ENCODE assay signal across 25 cellular contexts in the genomic region with DNA sequence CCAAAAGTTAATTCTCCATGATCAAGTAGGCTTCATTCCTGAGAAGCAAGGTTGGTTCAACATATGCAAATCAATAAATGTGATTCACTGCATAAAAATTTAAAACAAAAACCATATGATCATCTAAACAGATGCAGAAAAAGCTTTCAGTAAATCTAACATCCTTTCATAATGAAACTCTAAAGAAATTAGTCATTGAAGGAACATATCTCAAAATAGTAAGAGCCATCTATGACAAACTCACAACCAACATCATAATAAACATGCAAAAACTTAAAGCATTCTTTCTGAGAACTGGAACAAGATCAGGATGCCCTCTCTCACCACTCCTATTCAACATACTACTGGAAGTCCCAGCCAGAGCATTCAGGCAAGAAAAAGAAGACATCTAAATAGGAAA.
DNase-seq lines count a peak whose midpoint lies in the region; ATAC-seq, FAIRE-seq and TF ChIP-seq lines count a peak whose summit lies in the region.
"Had no signal": no experiment of that assay in that cellular context is flagged by ENCODE, and none has a peak within 500 bp of the region (broad histone marks: within the 10 kb centered on the region; RNA-seq: fewer than 3 reads in every experiment).

No MANE protein-coding gene starts in this region.

- H3K36me3 ChIP-seq in astrocyte (ENCODE audit: insufficient read depth, low read length), result no peaks in the 10 kb centered on the region
- H3K36me3 ChIP-seq: Peyer's patch had no signal

- peaks cover 11% of the 10 kb centered on the region for H3K9me3 Mint-ChIP-seq in activated CD4-positive, alpha-beta T cell treated with anti-CD3 and anti-CD28 coated beads for 36 hours (ENCODE audit: low read depth)
- peaks cover 14% of the 10 kb centered on the region for H3K9me3 Mint-ChIP-seq in astrocyte (ENCODE audit: unreplicated experiment)

- CTCF ChIA-PET in activated CD4-positive, alpha-beta T cell treated with anti-CD3 and anti-CD28 coated beads for 36 hours (lab: Charles Lee), result no interaction called here

- no peak for DNase-seq in activated CD4-positive, alpha-beta T cell treated with anti-CD3 and anti-CD28 coated beads for 36 hours
- no peak for DNase-seq in activated CD4-positive, alpha-beta T cell treated with anti-CD3 and anti-CD28 coated beads, Interleukin-2, amount 50 U/mL, for 4 hours
- DNase-seq in HS-5 (ENCODE audit: low read depth) (peak; percentile 50), astrocyte (ENCODE audit: low read depth) (peak; percentile 3), fibroblast of mammary gland (ENCODE audit: low read depth) (peak; percentile 10), NCI-H2227 (lab: John Stamatoyannopoulos, UW; ENCODE audit: unreplicated experiment) (no peak)
- DNase-seq: Caco-2; CD4-positive, alpha-beta memory T cell; DMS 273 treated with DMSO at 0.1 percent for 48 hours; DND-41; IMR-90; MV-4-11; NCI-H1105 treated with DMSO at 0.1 percent for 48 hours; NCI-H2029 treated with DMSO at 0.1 percent for 48 hours; NCI-H524 treated with DMSO at 0.1 percent for 48 hours; NCI-H82; Peyer's patch; Right ventricle myocardium superior had no signal

- H3K27ac ChIP-seq in astrocyte (ENCODE audit: low read depth, low read length), result no peak overlapping the region
- H3K27ac ChIP-seq: 22Rv1; BLaER1 treated with 17β-estradiol and CSF1 and Interleukin-3, amounts not matched to agents 10 nM and 100 nM; KMS-11; Peyer's patch had no signal

- POLR2A ChIA-PET in activated CD4-positive, alpha-beta T cell treated with anti-CD3 and anti-CD28 coated beads for 36 hours (lab: Charles Lee), result no interaction called here

- no peak overlapping the region for H3K4me3 Mint-ChIP-seq in activated CD4-positive, alpha-beta T cell treated with anti-CD3 and anti-CD28 coated beads for 36 hours
- H3K4me3 Mint-ChIP-seq in astrocyte (ENCODE audit: unreplicated experiment), result no peak overlapping the region
- H3K4me3 Mint-ChIP-seq: CD4-positive, alpha-beta memory T cell had no signal

- no peaks in the 10 kb centered on the region for H3K36me3 Mint-ChIP-seq in activated CD4-positive, alpha-beta T cell treated with anti-CD3 and anti-CD28 coated beads for 36 hours (ENCODE audit: low read depth)
- peaks cover 2% of the 10 kb centered on the region for H3K36me3 Mint-ChIP-seq in astrocyte (ENCODE audit: low read depth, unreplicated experiment)
- H3K36me3 Mint-ChIP-seq: CD4-positive, alpha-beta memory T cell had no signal

- H3K4me1 ChIP-seq in astrocyte (ENCODE audit: insufficient read depth, low read length), result peaks cover 5% of the 10 kb centered on the region
- H3K4me1 ChIP-seq: Caco-2, Peyer's patch had no signal

- H3K9ac ChIP-seq in astrocyte (ENCODE audit: low read length), result no peak overlapping the region
- H3K9ac ChIP-seq: BLaER1 treated with 17β-estradiol and CSF1 and Interleukin-3, amounts not matched to agents 10 nM and 100 nM; KMS-11 had no signal

- H3K4me1 Mint-ChIP-seq in activated CD4-positive, alpha-beta T cell treated with anti-CD3 and anti-CD28 coated beads for 36 hours, result peaks cover 16% of the 10 kb centered on the region
- H3K4me1 Mint-ChIP-seq in astrocyte (ENCODE audit: low read depth, unreplicated experiment), result peaks cover 12% of the 10 kb centered on the region

- H3K4me3 ChIP-seq in astrocyte (ENCODE audit: insufficient read depth, low read depth, low read length) (no peak overlapping the region), fibroblast of mammary gland (ENCODE audit: control insufficient read depth, low read depth, low read length) (no peak overlapping the region)
- H3K4me3 ChIP-seq: BLaER1 treated with 17β-estradiol and CSF1 and Interleukin-3, amounts not matched to agents 10 nM and 100 nM; GM12878; Peyer's patch had no signal

- no peaks in the 10 kb centered on the region for H3K27me3 ChIP-seq in astrocyte (ENCODE audit: insufficient read depth, low read length)
- H3K27me3 ChIP-seq: BLaER1 treated with 17β-estradiol and CSF1 and Interleukin-3, amounts not matched to agents 10 nM and 100 nM; Peyer's patch had no signal

- no peak for FAIRE-seq in astrocyte (lab: Jason Lieb, UNC)
- FAIRE-seq: GM12878, H54 had no signal

- TF ChIP-seq CTCF in astrocyte (IDR thresholded peaks at IDR 0.05; ENCODE audit: insufficient read depth, low read depth, low read length), result no peak
- TF ChIP-seq CTCF in fibroblast of mammary gland (conservative IDR thresholded peaks at IDR 0.05; ENCODE audit: control insufficient read depth, insufficient read depth, low read depth, low read length), result no peak

- H3K79me2 ChIP-seq in astrocyte (ENCODE audit: insufficient read depth, low read length), result no peaks in the 10 kb centered on the region

- intact Hi-C loops in activated CD4-positive, alpha-beta T cell treated with anti-CD3 and anti-CD28 coated beads for 36 hours (cut with DNase I, micrococcal nuclease), result loop anchor here in 1 of 2 experiments (10.0 kb wide), 1 partner anchor 321 kb away; no protein-coding TSS in a partner anchor

- no peak overlapping the region for H3K4me2 ChIP-seq in astrocyte (ENCODE audit: low read length)
- H3K4me2 ChIP-seq: BLaER1 treated with 17β-estradiol and CSF1 and Interleukin-3, amounts not matched to agents 10 nM and 100 nM; KMS-11 had no signal

- peak; percentile 33 for ATAC-seq in activated CD4-positive, alpha-beta T cell treated with anti-CD3 and anti-CD28 coated beads for 36 hours
- ATAC-seq in HG03439 (IDR thresholded peaks at IDR 0.05; ENCODE audit: unreplicated experiment), result no peak
- no peak for ATAC-seq in HG03025 (IDR thresholded peaks at IDR 0.05; ENCODE audit: low FRiP score, unreplicated experiment)
- ATAC-seq: GM12878 had no signal

- H3K27me3 Mint-ChIP-seq in activated CD4-positive, alpha-beta T cell treated with anti-CD3 and anti-CD28 coated beads for 36 hours, result peaks cover 7% of the 10 kb centered on the region
- peaks cover 5% of the 10 kb centered on the region for H3K27me3 Mint-ChIP-seq in astrocyte (ENCODE audit: low read depth, unreplicated experiment)

- H4K20me1 ChIP-seq in astrocyte (ENCODE audit: insufficient read depth, low read length), result no peaks in the 10 kb centered on the region
- H4K20me1 ChIP-seq: BLaER1 treated with 17β-estradiol and CSF1 and Interleukin-3, amounts not matched to agents 10 nM and 100 nM had no signal

- H3K9me3 ChIP-seq in astrocyte (ENCODE audit: insufficient read depth, low read depth, low read length), result peaks cover 14% of the 10 kb centered on the region
- H3K9me3 ChIP-seq: Caco-2 had no signal

- H3K27ac Mint-ChIP-seq in activated CD4-positive, alpha-beta T cell treated with anti-CD3 and anti-CD28 coated beads for 36 hours, result peak overlapping the region; percentile 5
- no peak overlapping the region for H3K27ac Mint-ChIP-seq in astrocyte (ENCODE audit: unreplicated experiment)
- H3K27ac Mint-ChIP-seq: CD4-positive, alpha-beta memory T cell had no signal

- H2AFZ ChIP-seq in astrocyte (ENCODE audit: low read depth, low read length), result no peak overlapping the region

Comparison
In these comparisons a context has a peak if more than half of its experiments do, and no peak if none do; other contexts are left out.
1. DNase-seq: peak in HS-5 (single experiment), astrocyte (single experiment) and fibroblast of mammary gland (single experiment); none in activated CD4-positive, alpha-beta T cell treated with anti-CD3 and anti-CD28 coated beads for 36 hours (single experiment), activated CD4-positive, alpha-beta T cell treated with anti-CD3 and anti-CD28 coated beads, Interleukin-2, amount 50 U/mL, for 4 hours (0 of 2) and NCI-H2227 (single experiment).